Comparison of ENCODE assay signal across 9 cellular contexts in genomic region chr1:66282343-66282852, GRCh38.
DNase-seq lines count a peak whose midpoint lies in the region; ATAC-seq and TF ChIP-seq lines count a peak whose summit lies in the region.
"Had no signal": no experiment of that assay in that cellular context is flagged by ENCODE, and none has a peak within 500 bp of the region (broad histone marks: within the 10 kb centered on the region; RNA-seq: fewer than 3 reads in every experiment).

No MANE protein-coding gene starts in this region.

- ATAC-seq in Right ventricle myocardium inferior (peak; percentile 54), HG03139 (IDR thresholded peaks at IDR 0.05; ENCODE audit: unreplicated experiment) (peak; percentile 82)

- DNase-seq in Right ventricle myocardium inferior (ENCODE audit: missing footprints) = no peak
- DNase-seq in cardiac septum (ENCODE audit: low spot score) = no peak
- peak; percentile 51 to 62 for DNase-seq in activated CD4-positive, alpha-beta T cell treated with anti-CD3 and anti-CD28 coated beads, Interleukin-2, amount 50 U/mL, for 4 hours
- DNase-seq in fibroblast of mammary gland (ENCODE audit: low read depth) = peak; percentile 88
- peak; percentile 79 for DNase-seq in stimulated activated CD4-positive, alpha-beta T cell treated with anti-CD3 and anti-CD28 coated beads, Interleukin-4, amount 100 ng/mL, for 24 hours
- no peak for DNase-seq in HuH-7 (ENCODE audit: low spot score)
- no peak for DNase-seq in NK-92 (lab: John Stamatoyannopoulos, UW; ENCODE audit: unreplicated experiment)
- DNase-seq: DND-41 had no signal

- TF ChIP-seq CTCF in fibroblast of mammary gland (conservative IDR thresholded peaks at IDR 0.05; ENCODE audit: control insufficient read depth, insufficient read depth, low read depth, low read length) = peak; percentile 17

- H3K4me3 ChIP-seq in fibroblast of mammary gland (ENCODE audit: control insufficient read depth, low read depth, low read length) = no peak overlapping the region

- intact Hi-C loops in Right ventricle myocardium inferior (cut with DNase I) = no loop called here
- intact Hi-C loops in cardiac septum (cut with DNase I) = no loop called here

Comparison
In these comparisons a context has a peak if more than half of its experiments do, and no peak if none do; other contexts are left out.
1. DNase-seq: peak in activated CD4-positive, alpha-beta T cell treated with anti-CD3 and anti-CD28 coated beads, Interleukin-2, amount 50 U/mL, for 4 hours (2 of 2), fibroblast of mammary gland (single experiment) and stimulated activated CD4-positive, alpha-beta T cell treated with anti-CD3 and anti-CD28 coated beads, Interleukin-4, amount 100 ng/mL, for 24 hours (single experiment); none in Right ventricle myocardium inferior (single experiment), cardiac septum (single experiment), HuH-7 (single experiment) and NK-92 (single experiment).